Comparison of ENCODE assay signal across 16 cellular contexts in the genomic region with DNA sequence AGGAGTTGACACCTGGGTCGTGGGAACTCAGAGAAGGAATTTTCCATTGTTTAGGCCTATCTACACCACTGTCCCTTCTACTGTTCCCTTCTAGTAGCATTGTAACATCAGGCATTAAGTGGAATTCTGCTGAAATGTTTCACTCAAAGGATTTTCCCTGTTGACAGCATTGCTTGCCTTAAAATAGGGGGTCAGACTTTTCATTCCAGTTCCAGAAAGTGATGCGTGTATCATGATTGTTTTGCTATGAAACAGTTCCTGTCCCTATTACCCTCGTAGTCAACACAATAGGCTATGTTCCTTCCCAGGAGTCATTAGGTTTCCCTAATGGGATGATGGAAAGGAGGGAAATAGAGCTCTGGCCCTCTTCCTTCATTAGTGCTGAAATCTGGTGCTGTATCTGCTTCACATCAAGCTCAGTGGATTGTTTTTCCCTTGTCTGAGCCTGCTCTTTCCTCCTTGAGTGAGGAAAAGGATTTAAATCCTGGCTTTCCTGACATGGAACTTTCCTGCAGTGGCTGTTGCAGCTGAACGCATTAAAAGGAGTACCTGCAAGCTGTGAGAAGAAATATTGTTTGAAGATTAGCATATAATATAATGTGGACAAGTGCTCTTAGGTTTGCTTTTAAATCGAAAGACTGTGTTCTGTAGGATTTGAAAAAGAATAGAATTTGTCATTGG.
DNase-seq lines count a peak whose midpoint lies in the region; TF ChIP-seq lines count a peak whose summit lies in the region.
"Had no signal": no experiment of that assay in that cellular context is flagged by ENCODE, and none has a peak within 500 bp of the region (broad histone marks: within the 10 kb centered on the region; RNA-seq: fewer than 3 reads in every experiment).

No MANE protein-coding gene starts in this region.

- H3K9me3 Mint-ChIP-seq in CD14-positive monocyte (no peaks in the 10 kb centered on the region), chondrocyte (ENCODE audit: low read depth) (no peaks in the 10 kb centered on the region)
- no peaks in the 10 kb centered on the region for H3K9me3 Mint-ChIP-seq in activated naive CD4-positive, alpha-beta T cell treated with anti-CD3 and anti-CD28 coated beads, Interleukin-2, amount 10 ng/mL, durations not matched to agents 7 days and 5 days
- H3K9me3 Mint-ChIP-seq: activated naive CD8-positive, alpha-beta T cell treated with anti-CD3 and anti-CD28 coated beads, Interleukin-2, amount 10 ng/mL, durations not matched to agents 7 days and 5 days; CD8-positive, alpha-beta T cell; central memory CD8-positive, alpha-beta T cell had no signal

- no peak overlapping the region for H3K4me2 ChIP-seq in parathyroid adenoma (ENCODE audit: low read length)

- no peak for DNase-seq in CD14-positive monocyte (ENCODE audit: low spot score)
- no peak for DNase-seq in chondrocyte (ENCODE audit: low spot score)
- no peak for DNase-seq in right atrium auricular region (ENCODE audit: low spot score)
- DNase-seq in midbrain (lab: John Stamatoyannopoulos, UW), result no peak
- DNase-seq in activated naive CD4-positive, alpha-beta T cell treated with anti-CD3 and anti-CD28 coated beads, Interleukin-2, amount 10 ng/mL, durations not matched to agents 7 days and 5 days, result no peak
- DNase-seq in tibial nerve (ENCODE audit: low spot score in 2 of 2), result no peak
- DNase-seq in MV-4-11 (lab: John Stamatoyannopoulos, UW), result no peak
- DNase-seq: activated CD4-positive, alpha-beta T cell treated with anti-CD3 and anti-CD28 coated beads, Interleukin-2, amount 50 U/mL, for 4 hours; activated naive CD8-positive, alpha-beta T cell treated with anti-CD3 and anti-CD28 coated beads, Interleukin-2, amount 10 ng/mL, durations not matched to agents 7 days and 5 days; activated T-cell treated with anti-CD3 and anti-CD28 coated beads, Interleukin-2, amount 50 U/mL, for 1 hour; CD8-positive, alpha-beta T cell; NCI-H146; NCI-H510A treated with DMSO at 0.1 percent for 48 hours; stimulated activated CD4-positive, alpha-beta T cell treated with anti-CD3 and anti-CD28 coated beads, Interleukin-4, amount 100 ng/mL, for 4 hours had no signal

- peaks cover 30% of the 10 kb centered on the region for H3K36me3 ChIP-seq in right atrium auricular region
- no peaks in the 10 kb centered on the region for H3K36me3 ChIP-seq in parathyroid adenoma (ENCODE audit: control insufficient read depth, insufficient read depth, low read length)
- H3K36me3 ChIP-seq in tibial nerve, result no peaks in the 10 kb centered on the region

- H3K27ac ChIP-seq in right atrium auricular region (peak overlapping the region; percentile 45 to 65), parathyroid adenoma (peak overlapping the region; percentile 11), tibial nerve (peak overlapping the region in 2 of 4 donors; percentile 22 to 25)

- no peaks in the 10 kb centered on the region for H3K79me2 ChIP-seq in parathyroid adenoma

- no peak overlapping the region for H2AFZ ChIP-seq in parathyroid adenoma

- TF ChIP-seq CTCF in CD14-positive monocyte (IDR thresholded peaks at IDR 0.05) (no peak), chondrocyte (IDR thresholded peaks at IDR 0.05) (no peak), right atrium auricular region (IDR thresholded peaks at IDR 0.05) (no peak), parathyroid adenoma (IDR thresholded peaks at IDR 0.05) (no peak), tibial nerve (IDR thresholded peaks at IDR 0.05) (no peak)

- TF ChIP-seq EP300 in tibial nerve (IDR thresholded peaks at IDR 0.05), result peak in 1 of 2 donors; percentile 33

- no peak overlapping the region for H3K9ac ChIP-seq in parathyroid adenoma

- CTCF ChIA-PET in activated naive CD4-positive, alpha-beta T cell treated with anti-CD3 and anti-CD28 coated beads, Interleukin-2, amount 10 ng/mL, durations not matched to agents 7 days and 5 days (lab: Charles Lee), result no interaction called here

- H3K9me3 ChIP-seq in right atrium auricular region (no peaks in the 10 kb centered on the region), parathyroid adenoma (ENCODE audit: control insufficient read depth, low read length) (no peaks in the 10 kb centered on the region), tibial nerve (no peaks in the 10 kb centered on the region)

- H3K27ac Mint-ChIP-seq in CD14-positive monocyte (peak overlapping the region in 5 of 7 donors; percentile 2 to 80 (median 63)), chondrocyte (ENCODE audit: unreplicated experiment) (peak overlapping the region; percentile 87)
- H3K27ac Mint-ChIP-seq in activated naive CD4-positive, alpha-beta T cell treated with anti-CD3 and anti-CD28 coated beads, Interleukin-2, amount 10 ng/mL, durations not matched to agents 7 days and 5 days, result no peak overlapping the region
- H3K27ac Mint-ChIP-seq: CD8-positive, alpha-beta T cell had no signal

- H3K4me1 ChIP-seq in right atrium auricular region (peaks cover 0 to 42% of the 10 kb centered on the region in 2 donors), parathyroid adenoma (no peaks in the 10 kb centered on the region), tibial nerve (peaks cover 0 to 32% (median 1%) of the 10 kb centered on the region in 4 donors)

- H3K27me3 ChIP-seq in right atrium auricular region (no peaks in the 10 kb centered on the region), parathyroid adenoma (ENCODE audit: control insufficient read depth, insufficient read depth, low read length) (no peaks in the 10 kb centered on the region), tibial nerve (no peaks in the 10 kb centered on the region)

- intact Hi-C loops in CD14-positive monocyte (cut with micrococcal nuclease), result no loop called here

- H3K27me3 Mint-ChIP-seq in CD14-positive monocyte (ENCODE audit: low read depth in 3 of 3) (no peaks in the 10 kb centered on the region), chondrocyte (ENCODE audit: low read depth) (no peaks in the 10 kb centered on the region)
- H3K27me3 Mint-ChIP-seq in activated naive CD4-positive, alpha-beta T cell treated with anti-CD3 and anti-CD28 coated beads, Interleukin-2, amount 10 ng/mL, durations not matched to agents 7 days and 5 days, result no peaks in the 10 kb centered on the region
- H3K27me3 Mint-ChIP-seq: activated naive CD8-positive, alpha-beta T cell treated with anti-CD3 and anti-CD28 coated beads, Interleukin-2, amount 10 ng/mL, durations not matched to agents 7 days and 5 days; central memory CD8-positive, alpha-beta T cell had no signal

- no peak for TF ChIP-seq POLR2A in tibial nerve (IDR thresholded peaks at IDR 0.05)

- H3K4me1 Mint-ChIP-seq in CD14-positive monocyte (peaks cover 8% of the 10 kb centered on the region), chondrocyte (ENCODE audit: low read depth) (peaks cover 27% of the 10 kb centered on the region)
- peaks cover 50% of the 10 kb centered on the region for H3K4me1 Mint-ChIP-seq in activated naive CD4-positive, alpha-beta T cell treated with anti-CD3 and anti-CD28 coated beads, Interleukin-2, amount 10 ng/mL, durations not matched to agents 7 days and 5 days

- no peak overlapping the region for H3K4me3 ChIP-seq in right atrium auricular region
- H3K4me3 ChIP-seq in parathyroid adenoma (ENCODE audit: low read depth, low read length), result no peak overlapping the region
- no peak overlapping the region for H3K4me3 ChIP-seq in tibial nerve

- peaks cover 73 to 80% of the 10 kb centered on the region in 2 donors for H3K36me3 Mint-ChIP-seq in CD14-positive monocyte
- H3K36me3 Mint-ChIP-seq in chondrocyte (ENCODE audit: low read depth), result peaks cover 4% of the 10 kb centered on the region
- peaks cover 30% of the 10 kb centered on the region for H3K36me3 Mint-ChIP-seq in activated naive CD4-positive, alpha-beta T cell treated with anti-CD3 and anti-CD28 coated beads, Interleukin-2, amount 10 ng/mL, durations not matched to agents 7 days and 5 days

- 73 to 74% methylated on average over 5 of the region's 5 CpGs for whole genome bisulfite sequencing in tibial nerve, 2 donors

- no peak overlapping the region for H3K4me3 Mint-ChIP-seq in CD14-positive monocyte
- H3K4me3 Mint-ChIP-seq in chondrocyte (ENCODE audit: unreplicated experiment), result no peak overlapping the region
- H3K4me3 Mint-ChIP-seq in activated naive CD4-positive, alpha-beta T cell treated with anti-CD3 and anti-CD28 coated beads, Interleukin-2, amount 10 ng/mL, durations not matched to agents 7 days and 5 days, result no peak overlapping the region
- H3K4me3 Mint-ChIP-seq: activated naive CD8-positive, alpha-beta T cell treated with anti-CD3 and anti-CD28 coated beads, Interleukin-2, amount 10 ng/mL, durations not matched to agents 7 days and 5 days; CD8-positive, alpha-beta T cell had no signal
